Comparison of ENCODE assay signal across 9 cellular contexts in the genomic region with DNA sequence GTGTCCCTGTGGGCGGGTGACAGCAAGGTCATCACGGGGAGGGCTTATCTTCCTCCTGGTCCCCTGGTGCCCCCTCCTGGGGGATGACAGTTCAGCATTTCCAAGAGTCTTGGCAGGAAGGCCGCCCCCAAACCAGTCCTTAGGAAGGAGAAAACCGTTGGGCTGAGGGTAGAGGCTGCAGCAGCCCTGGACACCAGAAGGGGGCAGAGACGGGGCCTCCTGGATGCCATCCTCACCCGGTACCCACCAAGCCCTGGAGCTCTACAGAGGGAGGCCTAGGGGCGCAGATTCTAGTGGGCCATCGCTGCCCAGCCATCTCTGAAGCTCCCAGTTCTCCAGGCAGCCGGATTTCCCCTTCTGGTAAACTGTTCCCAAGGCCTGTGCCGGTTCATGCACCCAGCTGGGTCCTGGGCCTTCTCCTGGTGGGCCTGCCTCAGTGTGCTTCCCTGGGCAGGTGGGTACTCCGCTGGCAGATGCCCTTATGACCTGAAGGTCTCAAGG. TPM values are rescaled to one million over a fixed set of nuclear protein-coding genes. Genes with fewer than 3 reads are reported as not detected.
A peak's percentile ranks its signal among the peaks of the same experiment; 100 is the strongest.
DNase-seq lines count a peak whose midpoint lies in the region; ATAC-seq, FAIRE-seq and TF ChIP-seq lines count a peak whose summit lies in the region.
"Had no signal": no experiment of that assay in that cellular context is flagged by ENCODE, and none has a peak within 500 bp of the region (broad histone marks: within the 10 kb centered on the region; RNA-seq: fewer than 3 reads in every experiment).

No MANE protein-coding gene starts in this region.

- H3K27ac Mint-ChIP-seq in glutamatergic neuron (ENCODE audit: unreplicated experiment), result no peak overlapping the region
- H3K27ac Mint-ChIP-seq: activated naive CD4-positive, alpha-beta T cell treated with anti-CD3 and anti-CD28 coated beads, Interleukin-2, amount 50 U/mL, for 24 hours had no signal

- peaks cover 2% of the 10 kb centered on the region for H3K4me1 Mint-ChIP-seq in glutamatergic neuron (ENCODE audit: low read depth, unreplicated experiment)
- H3K4me1 Mint-ChIP-seq: activated naive CD4-positive, alpha-beta T cell treated with anti-CD3 and anti-CD28 coated beads, Interleukin-2, amount 50 U/mL, for 24 hours had no signal

- DNase-seq in AG10803 (ENCODE audit: low read depth) (peak; percentile 15), SHP77 treated with DMSO at 0.1 percent for 48 hours (lab: John Stamatoyannopoulos, UW) (peak; percentile 27), glutamatergic neuron (peak; percentile 67), activated gamma-delta T cell (lab: John Stamatoyannopoulos, UW) (no peak), H54 (ENCODE audit: insufficient read length, low spot score) (no peak), AG20443 (ENCODE audit: low spot score) (no peak)

- H3K36me3 Mint-ChIP-seq in glutamatergic neuron (ENCODE audit: unreplicated experiment), result no peaks in the 10 kb centered on the region
- H3K36me3 Mint-ChIP-seq: activated naive CD4-positive, alpha-beta T cell treated with anti-CD3 and anti-CD28 coated beads, Interleukin-2, amount 50 U/mL, for 24 hours had no signal

- no peak for TF ChIP-seq POLR2A in H54 (IDR thresholded peaks at IDR 0.05; ENCODE audit: low read depth, low read length)

- no peak for FAIRE-seq in H54 (lab: Jason Lieb, UNC)

- ATAC-seq in GM19324 (IDR thresholded peaks at IDR 0.05; ENCODE audit: low FRiP score, unreplicated experiment), result no peak

- TF ChIP-seq CTCF in AG10803 (conservative IDR thresholded peaks at IDR 0.05; ENCODE audit: low read length) (no peak), GM12875 (IDR thresholded peaks at IDR 0.05; ENCODE audit: borderline replicate concordance, insufficient read depth, low read depth, low read length) (peak; percentile 23; the same call in 1 of the 2 replicates), glutamatergic neuron (IDR thresholded peaks at IDR 0.05; ENCODE audit: partially characterized antibody, unreplicated experiment) (peak; percentile 10)

- peaks cover 6% of the 10 kb centered on the region for H3K27me3 Mint-ChIP-seq in glutamatergic neuron (ENCODE audit: unreplicated experiment)
- H3K27me3 Mint-ChIP-seq: activated naive CD4-positive, alpha-beta T cell treated with anti-CD3 and anti-CD28 coated beads, Interleukin-2, amount 50 U/mL, for 24 hours had no signal

- H3K4me3 ChIP-seq in AG10803 (ENCODE audit: low read length) (no peak overlapping the region), GM12875 (ENCODE audit: low read depth, low read length) (no peak overlapping the region)

- H3K9me3 Mint-ChIP-seq in glutamatergic neuron (ENCODE audit: unreplicated experiment), result peaks cover 10% of the 10 kb centered on the region
- H3K9me3 Mint-ChIP-seq: activated naive CD4-positive, alpha-beta T cell treated with anti-CD3 and anti-CD28 coated beads, Interleukin-2, amount 50 U/mL, for 24 hours had no signal

- no peak overlapping the region for H3K4me3 Mint-ChIP-seq in glutamatergic neuron (ENCODE audit: unreplicated experiment)
- H3K4me3 Mint-ChIP-seq: activated naive CD4-positive, alpha-beta T cell treated with anti-CD3 and anti-CD28 coated beads, Interleukin-2, amount 50 U/mL, for 24 hours had no signal

RNA-seq across cellular contexts. Expression of a gene that starts 14.8 kb away (rescaled TPM):
- 28.5 TPM for total RNA-seq in glutamatergic neuron (ENCODE audit: unreplicated experiment)

RNA-seq across cellular contexts. Expression of a gene that starts 40.4 kb away (rescaled TPM):
- 10.7 TPM for total RNA-seq in glutamatergic neuron (ENCODE audit: unreplicated experiment)

RNA-seq across cellular contexts. Expression of a gene that starts 52.8 kb away (rescaled TPM):
- total RNA-seq in glutamatergic neuron (ENCODE audit: unreplicated experiment), result 137 TPM

Comparison
In these comparisons a context has a peak if more than half of its experiments do, and no peak if none do; other contexts are left out.
1. DNase-seq: peak in AG10803 (single experiment), SHP77 treated with DMSO at 0.1 percent for 48 hours (single experiment) and glutamatergic neuron (single experiment); none in activated gamma-delta T cell (single experiment), H54 (single experiment) and AG20443 (single experiment).